In genomic region chr21:45460011-45460565, GRCh38 we compare ENCODE assay signal across 21 cellular contexts. TPM values are rescaled to one million over a fixed set of nuclear protein-coding genes. Genes with fewer than 3 reads are reported as not detected.
DNase-seq lines count a peak whose midpoint lies in the region; ATAC-seq, FAIRE-seq and TF ChIP-seq lines count a peak whose summit lies in the region.
"Had no signal": no experiment of that assay in that cellular context is flagged by ENCODE, and none has a peak within 500 bp of the region (broad histone marks: within the 10 kb centered on the region; RNA-seq: fewer than 3 reads in every experiment).

No MANE protein-coding gene starts in this region.

- DNase-seq in Right ventricle myocardium superior (peak; percentile 37), heart right ventricle (no peak), chondrocyte (ENCODE audit: low spot score) (peak; percentile 86), aorta (peak; percentile 41 to 73), NCI-H69 (lab: John Stamatoyannopoulos, UW) (no peak), GM12892 (ENCODE audit: insufficient read length) (no peak)
- DNase-seq in CD4-positive, alpha-beta T cell, result no peak
- DNase-seq: 8988T; activated CD4-positive, CD25-positive, alpha-beta regulatory T cell; activated CD8-positive, alpha-beta T cell treated with anti-CD3 and anti-CD28 coated beads, Interleukin-2, amount 10 ng/mL, durations not matched to agents 7 days and 5 days; activated T-cell treated with anti-CD3 and anti-CD28 coated beads, Interleukin-2, amount 50 U/mL, for 48 hours; CD4-positive, alpha-beta memory T cell; H9; KG1; NCI-H510A treated with DMSO at 0.1 percent for 48 hours; SIG-M5; testis had no signal

- H3K27me3 ChIP-seq in heart right ventricle, result no peaks in the 10 kb centered on the region
- no peaks in the 10 kb centered on the region for H3K27me3 ChIP-seq in aorta (ENCODE audit: control insufficient read depth in 1 of 2, insufficient read depth in 2 of 2, low read length in 1 of 2)
- no peaks in the 10 kb centered on the region for H3K27me3 ChIP-seq in CD4-positive, alpha-beta T cell (ENCODE audit: control insufficient read depth, insufficient read depth, low read length)
- H3K27me3 ChIP-seq: testis had no signal

- H3K4me3 ChIP-seq in heart right ventricle, result no peak overlapping the region
- no peak overlapping the region for H3K4me3 ChIP-seq in mesodermal cell (ENCODE audit: extremely low read depth, insufficient read depth, low read length, poor library complexity, severe bottlenecking)
- H3K4me3 ChIP-seq in aorta (ENCODE audit: low read length in 2 of 2), result no peak overlapping the region
- H3K4me3 ChIP-seq: dorsolateral prefrontal cortex, gastroesophageal sphincter, testis had no signal

- H3K36me3 Mint-ChIP-seq in chondrocyte (ENCODE audit: low read depth), result peaks cover 20% of the 10 kb centered on the region
- no peaks in the 10 kb centered on the region for H3K36me3 Mint-ChIP-seq in CD4-positive, alpha-beta T cell (ENCODE audit: low read depth)

- H3K9me3 ChIP-seq in heart right ventricle (peaks cover 0 to 24% (median 11%) of the 10 kb centered on the region in 11 donors), mesodermal cell (ENCODE audit: control insufficient read depth, low read length) (peaks cover 11% of the 10 kb centered on the region), aorta (ENCODE audit: control insufficient read depth, low read length) (no peaks in the 10 kb centered on the region)
- peaks cover 14% of the 10 kb centered on the region for H3K9me3 ChIP-seq in CD4-positive, alpha-beta T cell (ENCODE audit: control insufficient read depth, low read length)
- H3K9me3 ChIP-seq: testis had no signal

- H3K4me1 ChIP-seq in heart right ventricle, result peaks cover 0 to 23% (median 5%) of the 10 kb centered on the region in 9 donors
- peaks cover 24% of the 10 kb centered on the region for H3K4me1 ChIP-seq in mesodermal cell (ENCODE audit: control insufficient read depth, insufficient read depth, low read length, poor library complexity, severe bottlenecking)
- H3K4me1 ChIP-seq in aorta (ENCODE audit: control insufficient read depth in 1 of 2, insufficient read depth in 2 of 2, low read length in 2 of 2), result peaks cover 0 to 2% of the 10 kb centered on the region in 2 donors

- no peaks in the 10 kb centered on the region for H3K27me3 Mint-ChIP-seq in chondrocyte (ENCODE audit: low read depth)
- H3K27me3 Mint-ChIP-seq in CD4-positive, alpha-beta T cell, result peaks cover 9% of the 10 kb centered on the region

- H3K27ac Mint-ChIP-seq in chondrocyte (ENCODE audit: unreplicated experiment), result peak overlapping the region; percentile 39
- no peak overlapping the region for H3K27ac Mint-ChIP-seq in CD4-positive, alpha-beta T cell
- H3K27ac Mint-ChIP-seq: activated CD8-positive, alpha-beta T cell treated with anti-CD3 and anti-CD28 coated beads, Interleukin-2, amount 10 ng/mL, durations not matched to agents 7 days and 5 days; activated naive CD4-positive, alpha-beta T cell treated with anti-CD3 and anti-CD28 coated beads, Interleukin-2, amount 50 U/mL, for 72 hours; CD4-positive, alpha-beta memory T cell had no signal

- H3K9me3 Mint-ChIP-seq in chondrocyte (ENCODE audit: low read depth), result peaks cover 16% of the 10 kb centered on the region
- peaks cover 8% of the 10 kb centered on the region for H3K9me3 Mint-ChIP-seq in CD4-positive, alpha-beta T cell

- ATAC-seq in Right ventricle myocardium superior (ENCODE audit: poor library complexity), result no peak
- no peak for ATAC-seq in heart right ventricle
- ATAC-seq in aorta (ENCODE audit: low FRiP score), result no peak
- no peak for ATAC-seq in CD4-positive, alpha-beta T cell (ENCODE audit: poor library complexity)
- ATAC-seq: activated CD8-positive, alpha-beta T cell treated with anti-CD3 and anti-CD28 coated beads, Interleukin-2, amount 10 ng/mL, durations not matched to agents 7 days and 5 days; activated naive CD4-positive, alpha-beta T cell treated with anti-CD3 and anti-CD28 coated beads, Interleukin-2, amount 50 U/mL, for 72 hours; gastroesophageal sphincter had no signal

- H3K36me3 ChIP-seq in heart right ventricle (peaks cover 0 to 20% (median 0%) of the 10 kb centered on the region in 9 donors), mesodermal cell (ENCODE audit: control insufficient read depth, insufficient read depth, low read length) (peaks cover 81% of the 10 kb centered on the region), aorta (ENCODE audit: control insufficient read depth in 1 of 2, insufficient read depth in 2 of 2, low read length in 1 of 2) (no peaks in the 10 kb centered on the region)

- POLR2A ChIA-PET in CD4-positive, alpha-beta T cell (lab: Charles Lee), result no interaction called here

- H3K4me1 Mint-ChIP-seq in chondrocyte (ENCODE audit: low read depth), result peaks cover 20% of the 10 kb centered on the region
- no peaks in the 10 kb centered on the region for H3K4me1 Mint-ChIP-seq in CD4-positive, alpha-beta T cell (ENCODE audit: low read depth)
- H3K4me1 Mint-ChIP-seq: CD4-positive, alpha-beta memory T cell had no signal

- CTCF ChIA-PET in CD4-positive, alpha-beta T cell (lab: Charles Lee), result no interaction called here

- no peak for TF ChIP-seq POLR2A in GM12892 (IDR thresholded peaks at IDR 0.05; ENCODE audit: low read depth, low read length)

- WGBS in heart right ventricle, 2 donors, result 95% methylated on average over 23 of the region's 23 CpGs
- 96% methylated on average over 18 to 22 of the region's 23 CpGs for WGBS in mesodermal cell (ENCODE audit: insufficient coverage in 2 of 2), 2 experiments
- 92 to 94% methylated on average over 23 of the region's 23 CpGs for WGBS in aorta, 2 donors

- intact Hi-C loops in Right ventricle myocardium superior (cut with DNase I) (loop anchor here (10.0 kb wide), 1 partner anchor 365 kb away; no protein-coding TSS in a partner anchor), heart right ventricle (cut with DNase I) (no loop called here), aorta (cut with DNase I) (no loop called here)
- intact Hi-C loops in CD4-positive, alpha-beta T cell (cut with DNase I, micrococcal nuclease), result no loop called here

- H3K4me3 Mint-ChIP-seq in chondrocyte (ENCODE audit: unreplicated experiment), result no peak overlapping the region
- H3K4me3 Mint-ChIP-seq in CD4-positive, alpha-beta T cell, result no peak overlapping the region
- H3K4me3 Mint-ChIP-seq: activated CD8-positive, alpha-beta T cell treated with anti-CD3 and anti-CD28 coated beads, Interleukin-2, amount 10 ng/mL, durations not matched to agents 7 days and 5 days; CD4-positive, alpha-beta memory T cell; H9 had no signal

- H3K27ac ChIP-seq in heart right ventricle (no peak overlapping the region), mesodermal cell (ENCODE audit: low read depth, low read length, severe bottlenecking) (peak overlapping the region; percentile 23), aorta (ENCODE audit: low read depth in 1 of 2, low read length in 2 of 2) (peak overlapping the region in 1 of 2 donors; percentile 53)
- H3K27ac ChIP-seq in CD4-positive, alpha-beta T cell (ENCODE audit: low read depth, low read length), result no peak overlapping the region
- H3K27ac ChIP-seq: dorsolateral prefrontal cortex, gastroesophageal sphincter, testis had no signal

- no peak for FAIRE-seq in GM12892 (lab: Jason Lieb, UNC)

- TF ChIP-seq CTCF in heart right ventricle (IDR thresholded peaks at IDR 0.05) (no peak), chondrocyte (IDR thresholded peaks at IDR 0.05) (no peak)
- no peak for TF ChIP-seq CTCF in CD4-positive, alpha-beta T cell (IDR thresholded peaks at IDR 0.05)

RNA-seq across cellular contexts. Expression of gene COL18A1, which starts 55.1 kb away (rescaled TPM):
- total RNA-seq in Right ventricle myocardium superior (44.2 TPM), heart right ventricle (10 to 100 TPM; 33.7 to 87.1 (median 48.8) TPM), chondrocyte (322 to 628 TPM (median 616 TPM) in 3 replicates), aorta (100 to 1,000 TPM; 289 to 301 TPM)
- polyA plus RNA-seq in heart right ventricle (10 to 100 TPM; 63.1 to 70.6 TPM), aorta (100 to 1,000 TPM in 1 of 2 donors, 10 to 100 TPM in 1; 97.3 to 963 TPM)
- polyA plus RNA-seq in mesodermal cell (2013, experiment 1 of 2), result 343 TPM
- polyA plus RNA-seq in mesodermal cell (2013, experiment 2 of 2), result 309 TPM
- 10 to 100 TPM; 15.2 to 16.0 TPM for total RNA-seq in CD4-positive, alpha-beta T cell
- 0.68 TPM for polyA plus RNA-seq in GM12892 (2012; ENCODE audit: missing spikeins)

Comparison
In these comparisons a context has a peak if more than half of its experiments do, and no peak if none do; other contexts are left out.
1. DNase-seq: peak in Right ventricle myocardium superior (single experiment), chondrocyte (single experiment) and aorta (2 of 2); none in heart right ventricle (0 of 2), CD4-positive, alpha-beta T cell (0 of 10), NCI-H69 (single experiment) and GM12892 (single experiment).